In genomic region chr9:16143310-16143709, GRCh38 we compare ENCODE assay signal across 15 cellular contexts.
"Had no signal": no experiment of that assay in that cellular context is flagged by ENCODE, and none has a peak within 500 bp of the region (broad histone marks: within the 10 kb centered on the region; RNA-seq: fewer than 3 reads in every experiment).

No MANE protein-coding gene starts in this region.

- H3K36me3 Mint-ChIP-seq: activated naive CD4-positive, alpha-beta T cell treated with anti-CD3 and anti-CD28 coated beads, Interleukin-2, amount 50 U/mL, for 24 hours; brain; stimulated activated memory B cell treated with anti-CD40 and anti-IgM and Interleukin-4, amounts not matched to agents 10 μg/mL and 1 μg/mL and 100 μg/mL, for 72 hours had no signal

- H3K4me3 ChIP-seq: lower lobe of right lung, prostate gland, right atrium auricular region, testis had no signal

- H3K36me3 ChIP-seq: lower lobe of right lung, prostate gland, right atrium auricular region had no signal

- ATAC-seq: activated CD4-positive, CD25-positive, alpha-beta regulatory T cell treated with anti-CD3 and anti-CD28 coated beads, Interleukin-2, amount 50 U/mL, for 24 hours; lower lobe of right lung; stimulated activated memory B cell treated with anti-CD40 and anti-IgM and Interleukin-4, amounts not matched to agents 10 μg/mL and 1 μg/mL and 100 μg/mL, for 72 hours had no signal

- H3K4me1 ChIP-seq: lower lobe of right lung, prostate gland, testis had no signal

- H3K27ac Mint-ChIP-seq: activated naive CD4-positive, alpha-beta T cell treated with anti-CD3 and anti-CD28 coated beads, Interleukin-2, amount 50 U/mL, for 24 hours; stimulated activated memory B cell treated with anti-CD40 and anti-IgM and Interleukin-4, amounts not matched to agents 10 μg/mL and 1 μg/mL and 100 μg/mL, for 72 hours; T-helper 1 cell treated with Interleukin-12 subunit alpha and Interleukin-12 subunit beta and Interleukin-4 antibody, amounts not matched to agents 30 μg/mL and 1 μg/mL, for 36 hours had no signal

- H3K27me3 ChIP-seq: right atrium auricular region, testis had no signal

- DNase-seq: activated CD8-positive, alpha-beta memory T cell treated with anti-CD3 and anti-CD28 coated beads for 24 hours; activated gamma-delta T cell; cortex of kidney; erythroblast; lower lobe of right lung; stimulated activated CD4-positive, alpha-beta T cell treated with anti-CD3 and anti-CD28 coated beads, Interleukin-4, amount 100 ng/mL, for 4 hours; testis had no signal

- H3K4me1 Mint-ChIP-seq: activated naive CD4-positive, alpha-beta T cell treated with anti-CD3 and anti-CD28 coated beads, Interleukin-2, amount 50 U/mL, for 24 hours; central memory CD8-positive, alpha-beta T cell; stimulated activated memory B cell treated with anti-CD40 and anti-IgM and Interleukin-4, amounts not matched to agents 10 μg/mL and 1 μg/mL and 100 μg/mL, for 72 hours had no signal

- H3K27me3 Mint-ChIP-seq: activated naive CD4-positive, alpha-beta T cell treated with anti-CD3 and anti-CD28 coated beads, Interleukin-2, amount 50 U/mL, for 24 hours; brain; central memory CD8-positive, alpha-beta T cell; stimulated activated memory B cell treated with anti-CD40 and anti-IgM and Interleukin-4, amounts not matched to agents 10 μg/mL and 1 μg/mL and 100 μg/mL, for 72 hours had no signal

- H3K4me3 Mint-ChIP-seq: activated naive CD4-positive, alpha-beta T cell treated with anti-CD3 and anti-CD28 coated beads, Interleukin-2, amount 50 U/mL, for 24 hours; brain; central memory CD8-positive, alpha-beta T cell; stimulated activated memory B cell treated with anti-CD40 and anti-IgM and Interleukin-4, amounts not matched to agents 10 μg/mL and 1 μg/mL and 100 μg/mL, for 72 hours; T-helper 1 cell treated with Interleukin-12 subunit alpha and Interleukin-12 subunit beta and Interleukin-4 antibody, amounts not matched to agents 30 μg/mL and 1 μg/mL, for 36 hours had no signal

- H3K27ac ChIP-seq: lower lobe of right lung, prostate gland, right atrium auricular region, testis had no signal

- H3K9me3 Mint-ChIP-seq: activated naive CD4-positive, alpha-beta T cell treated with anti-CD3 and anti-CD28 coated beads, Interleukin-2, amount 50 U/mL, for 24 hours; central memory CD8-positive, alpha-beta T cell; T-helper 1 cell treated with Interleukin-12 subunit alpha and Interleukin-12 subunit beta and Interleukin-4 antibody, amounts not matched to agents 30 μg/mL and 1 μg/mL, for 36 hours had no signal

- H3K9me3 ChIP-seq: lower lobe of right lung, prostate gland, right atrium auricular region, testis had no signal
